In the genomic region with DNA sequence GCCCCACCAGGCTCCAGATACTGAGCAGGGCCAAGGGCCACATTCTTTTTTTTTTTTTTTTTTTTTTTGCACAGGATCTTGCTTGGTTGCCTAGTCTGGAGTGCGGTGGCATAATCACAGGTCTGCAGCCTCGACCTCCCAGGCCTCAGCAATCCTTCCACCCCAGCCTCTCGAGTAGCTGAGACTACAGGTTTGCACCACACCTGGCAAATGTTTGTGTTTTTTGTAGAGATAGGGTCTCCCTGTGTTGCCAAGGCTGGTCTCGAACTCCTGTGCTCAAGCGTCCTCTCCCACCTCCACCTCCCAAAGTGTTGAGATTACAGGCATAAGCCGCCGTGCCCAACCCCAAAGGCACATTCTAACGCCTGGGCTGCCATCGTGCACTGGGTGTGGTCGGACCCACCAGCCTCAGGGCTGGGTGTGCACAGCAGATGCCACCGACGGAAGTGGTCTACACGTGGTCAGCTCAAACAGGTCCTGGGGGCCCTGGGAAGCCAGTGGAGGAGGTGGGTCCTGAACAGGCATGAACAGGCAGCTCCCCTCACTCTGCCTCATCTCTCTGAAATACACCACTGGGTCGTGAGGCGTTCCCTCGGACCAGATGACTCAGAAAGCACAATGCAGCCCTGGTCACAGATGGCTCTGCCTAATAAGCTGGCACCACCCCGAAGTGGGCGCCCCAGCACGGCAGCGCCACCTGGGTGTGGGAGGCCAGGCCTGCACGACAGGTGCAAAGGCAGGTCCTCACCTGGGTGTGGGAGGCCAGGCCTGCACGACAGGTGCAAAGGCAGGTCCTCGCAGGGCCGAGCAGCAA, we compare ENCODE assay signal across 8 cellular contexts. TPM values are rescaled to one million over a fixed set of nuclear protein-coding genes. Genes with fewer than 3 reads are reported as not detected.
A peak's percentile ranks its signal among the peaks of the same experiment; 100 is the strongest.
DNase-seq lines count a peak whose midpoint lies in the region; ATAC-seq and TF ChIP-seq lines count a peak whose summit lies in the region.

No MANE protein-coding gene starts in this region.

- no peak overlapping the region for H3K27ac ChIP-seq in 22Rv1
- H3K27ac ChIP-seq in PC-9 = no peak overlapping the region
- no peak overlapping the region for H3K27ac ChIP-seq in liver (ENCODE audit: low read depth in 1 of 2, low read length in 2 of 2)

- H3F3A ChIP-seq in PC-9 (ENCODE audit: insufficient read depth, low read depth) = no peaks in the 10 kb centered on the region

- peak overlapping the region; percentile 56 for H3K4me2 ChIP-seq in PC-9

- H3K36me3 ChIP-seq in PC-9 (ENCODE audit: low read depth) (no peaks in the 10 kb centered on the region), liver (ENCODE audit: control insufficient read depth in 4 of 4, insufficient read depth in 3 of 4, low read depth in 1 of 4, low read length in 3 of 4) (no peaks in the 10 kb centered on the region)

- H3K27me3 ChIP-seq in PC-9 (ENCODE audit: insufficient read depth, low read depth) = peaks cover 15% of the 10 kb centered on the region
- peaks cover 3 to 20% (median 10%) of the 10 kb centered on the region in 4 donors for H3K27me3 ChIP-seq in liver (ENCODE audit: control insufficient read depth in 4 of 4, insufficient read depth in 4 of 4, low read length in 3 of 4)

- 68% methylated on average over 24 of the region's 24 CpGs for WGBS in liver

- H2AFZ ChIP-seq in PC-9 = no peak overlapping the region

- H3K9me2 ChIP-seq in PC-9 (ENCODE audit: insufficient read depth) = no peaks in the 10 kb centered on the region

- TF ChIP-seq CTCF in 22Rv1 (IDR thresholded peaks at IDR 0.05) = peak; percentile 85
- TF ChIP-seq CTCF in PC-9 (conservative IDR thresholded peaks at IDR 0.05) = peak; percentile 78
- peak; percentile 34 for TF ChIP-seq CTCF in liver (IDR thresholded peaks at IDR 0.05; ENCODE audit: low read depth, low read length, missing input control)

- peaks cover 8% of the 10 kb centered on the region; the same call in 1 of the 2 replicates for H3K4me1 ChIP-seq in PC-9 (replicated peaks; ENCODE audit: insufficient read depth)
- H3K4me1 ChIP-seq in liver (ENCODE audit: control insufficient read depth in 4 of 4, insufficient read depth in 4 of 4, low read length in 3 of 4) = peaks cover 0 to 5% (median 2%) of the 10 kb centered on the region in 4 donors

- no peaks in the 10 kb centered on the region for H4K20me1 ChIP-seq in PC-9 (ENCODE audit: insufficient read depth)

- peak; percentile 54 for ATAC-seq in GM18867 (IDR thresholded peaks at IDR 0.05; ENCODE audit: unreplicated experiment)
- ATAC-seq in stimulated activated naive CD8-positive, alpha-beta T cell treated with anti-CD3 and anti-CD28 coated beads, Interleukin-15, Interleukin-2, amounts not matched to agents 100 U/mL and 50 U/mL, for 24 hours = peak; percentile 66
- ATAC-seq in HG02973 (IDR thresholded peaks at IDR 0.05; ENCODE audit: unreplicated experiment) = no peak

- no TSS peak for BruUV-seq in PC-9 (replicated peaks; lab: Mats Ljungman, UMichigan)

- intact Hi-C loops in PC-9 (cut with micrococcal nuclease; ENCODE audit: unreplicated experiment) = no loop called here

- H3K9ac ChIP-seq in liver (ENCODE audit: low read depth in 1 of 2, low read length in 2 of 2) = no peak overlapping the region

- POLR2A ChIA-PET in PC-9 (lab: Charles Lee; ENCODE audit: unreplicated experiment) = interaction anchor here (0.5 to 0.7 kb wide), 2 partner anchors 84 to 105 kb away, joined by 4 to 37 read pairs; no protein-coding TSS in a partner anchor

- no peaks in the 10 kb centered on the region for H3K79me2 ChIP-seq in PC-9 (ENCODE audit: low read depth)

- DNase-seq in PC-9 (peak; percentile 76 to 85), epidermal melanocyte (ENCODE audit: insufficient read length, low spot score) (no peak)
- peak; percentile 62 for DNase-seq in activated naive CD4-positive, alpha-beta T cell treated with Interleukin-2 at 50 U/mL for 16 hours
- DNase-seq in stimulated activated naive CD8-positive, alpha-beta T cell treated with anti-CD3 and anti-CD28 coated beads, Interleukin-15, Interleukin-2, amounts not matched to agents 100 U/mL and 50 U/mL, for 24 hours = peak; percentile 59

- H3K9me3 ChIP-seq in PC-9 (ENCODE audit: insufficient read depth, low read depth) = no peaks in the 10 kb centered on the region
- H3K9me3 ChIP-seq in liver (ENCODE audit: control insufficient read depth in 4 of 4, low read length in 3 of 4) = peaks cover 0 to 6% (median 0%) of the 10 kb centered on the region in 4 donors

- H3K4me3 ChIP-seq in PC-9 (no peak overlapping the region; the same call in 1 of the 2 replicates), liver (ENCODE audit: low read depth in 1 of 3, low read length in 3 of 3) (no peak overlapping the region)

- TF ChIP-seq RAD21 in liver (IDR thresholded peaks at IDR 0.05) = peak in 1 of 2 donors; percentile 64

- CTCF ChIA-PET in PC-9 (lab: Charles Lee) = interaction anchor here (0.6 to 1.4 kb wide), 8 partner anchors 9 to 167 kb away, joined by 3 to 15 read pairs (median 4); no protein-coding TSS in a partner anchor

TF ChIP-seq in liver, 16 proteins besides CTCF, POLR2A, EP300 and RAD21:
- TF ChIP-seq, protein P1, sequence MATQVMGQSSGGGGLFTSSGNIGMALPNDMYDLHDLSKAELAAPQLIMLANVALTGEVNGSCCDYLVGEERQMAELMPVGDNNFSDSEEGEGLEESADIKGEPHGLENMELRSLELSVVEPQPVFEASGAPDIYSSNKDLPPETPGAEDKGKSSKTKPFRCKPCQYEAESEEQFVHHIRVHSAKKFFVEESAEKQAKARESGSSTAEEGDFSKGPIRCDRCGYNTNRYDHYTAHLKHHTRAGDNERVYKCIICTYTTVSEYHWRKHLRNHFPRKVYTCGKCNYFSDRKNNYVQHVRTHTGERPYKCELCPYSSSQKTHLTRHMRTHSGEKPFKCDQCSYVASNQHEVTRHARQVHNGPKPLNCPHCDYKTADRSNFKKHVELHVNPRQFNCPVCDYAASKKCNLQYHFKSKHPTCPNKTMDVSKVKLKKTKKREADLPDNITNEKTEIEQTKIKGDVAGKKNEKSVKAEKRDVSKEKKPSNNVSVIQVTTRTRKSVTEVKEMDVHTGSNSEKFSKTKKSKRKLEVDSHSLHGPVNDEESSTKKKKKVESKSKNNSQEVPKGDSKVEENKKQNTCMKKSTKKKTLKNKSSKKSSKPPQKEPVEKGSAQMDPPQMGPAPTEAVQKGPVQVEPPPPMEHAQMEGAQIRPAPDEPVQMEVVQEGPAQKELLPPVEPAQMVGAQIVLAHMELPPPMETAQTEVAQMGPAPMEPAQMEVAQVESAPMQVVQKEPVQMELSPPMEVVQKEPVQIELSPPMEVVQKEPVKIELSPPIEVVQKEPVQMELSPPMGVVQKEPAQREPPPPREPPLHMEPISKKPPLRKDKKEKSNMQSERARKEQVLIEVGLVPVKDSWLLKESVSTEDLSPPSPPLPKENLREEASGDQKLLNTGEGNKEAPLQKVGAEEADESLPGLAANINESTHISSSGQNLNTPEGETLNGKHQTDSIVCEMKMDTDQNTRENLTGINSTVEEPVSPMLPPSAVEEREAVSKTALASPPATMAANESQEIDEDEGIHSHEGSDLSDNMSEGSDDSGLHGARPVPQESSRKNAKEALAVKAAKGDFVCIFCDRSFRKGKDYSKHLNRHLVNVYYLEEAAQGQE (IDR thresholded peaks at IDR 0.05) = no peak
- no peak for TF ChIP-seq GABPA (IDR thresholded peaks at IDR 0.05 in 1 of 2, conservative IDR thresholded peaks at IDR 0.05 in 1 of 2)
- TF ChIP-seq, protein P2, sequence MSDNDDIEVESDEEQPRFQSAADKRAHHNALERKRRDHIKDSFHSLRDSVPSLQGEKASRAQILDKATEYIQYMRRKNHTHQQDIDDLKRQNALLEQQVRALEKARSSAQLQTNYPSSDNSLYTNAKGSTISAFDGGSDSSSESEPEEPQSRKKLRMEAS (IDR thresholded peaks at IDR 0.05) = no peak
- TF ChIP-seq FOXA1 (IDR thresholded peaks at IDR 0.05) = no peak
- TF ChIP-seq YY1 (IDR thresholded peaks at IDR 0.05) = no peak
- TF ChIP-seq SP1 (IDR thresholded peaks at IDR 0.05) = no peak
- no peak for TF ChIP-seq FOXA2 (IDR thresholded peaks at IDR 0.05)
- TF ChIP-seq EGR1 (IDR thresholded peaks at IDR 0.05; ENCODE audit: low read depth in 2 of 2) = no peak
- TF ChIP-seq RXRA (IDR thresholded peaks at IDR 0.05) = no peak

RNA-seq across cellular contexts. Expression of gene B4GALNT4, which starts 5.1 kb away (rescaled TPM):
- total RNA-seq in PC-9 (2021) (4.7 and 6.1 TPM in 2 replicates), liver (under 1 TPM; 0.42 TPM)
- polyA plus RNA-seq in liver = under 1 TPM in 1 of 2 donors, not detected in 1; 0.15 TPM

RNA-seq across cellular contexts. Expression of gene PKP3, which starts 29.9 kb away (rescaled TPM):
- total RNA-seq in PC-9 (2021) (83.7 and 109 TPM in 2 replicates), liver (under 1 TPM; 0.25 to 0.37 TPM)
- polyA plus RNA-seq in liver = under 1 TPM in 1 of 2 donors, not detected in 1; 0.08 TPM

RNA-seq across cellular contexts. Expression of gene IFITM3, which starts 43.5 kb away (rescaled TPM):
- 136 and 176 TPM in 2 replicates for total RNA-seq in PC-9 (2021)
- 100 to 1,000 TPM in 1 of 2 donors, 10 to 100 TPM in 1; 48.6 to 105 TPM for total RNA-seq in liver
- polyA plus RNA-seq in liver = 1,000 to 10,000 TPM; 2,070 to 2,255 TPM

RNA-seq across cellular contexts. Expression of gene IFITM1, which starts 50.3 kb away (rescaled TPM):
- total RNA-seq in PC-9 (2021) (5.1 and 9.5 TPM in 2 replicates), liver (10 to 100 TPM; 12.6 to 37.4 TPM)
- 100 to 1,000 TPM in 1 of 2 donors, 10 to 100 TPM in 1; 96.0 to 113 TPM for polyA plus RNA-seq in liver

RNA-seq across cellular contexts. Expression of gene SIGIRR, which starts 50.6 kb away (rescaled TPM):
- total RNA-seq in PC-9 (2021) (78.9 and 98.3 TPM in 2 replicates), liver (10 to 100 TPM; 12.4 to 46.7 TPM)
- 10 to 100 TPM; 70.6 to 87.7 TPM for polyA plus RNA-seq in liver

Comparison
In these comparisons a context has a peak if more than half of its experiments do, and no peak if none do; other contexts are left out.
1. CTCF ChIP-seq: peak in every context shown above with its lines; median percentile 85 in 22Rv1; 78 in PC-9; 34 in liver.
2. RNA of gene PKP3, which starts 29.9 kb away (total RNA-seq): 83.7 to 109 TPM in PC-9; 0.25 to 0.37 TPM in liver; every median in the first group is over 10 times any median in the second.